In genomic region chr19:38270587-38271167, GRCh38 we compare ENCODE assay signal across 1 cellular context.
TF ChIP-seq lines count a peak whose summit lies in the region.

No MANE protein-coding gene starts in this region.

TF ChIP-seq in K562, 482 proteins besides CTCF, POLR2A, EP300 and RAD21 (continued from another document and continues in another):
- no peak for TF ChIP-seq MLX (CRISPR knock-in tag; conservative IDR thresholded peaks at IDR 0.05)
- 0 out of 2 replicates have a peak, but pooled peaks have one; percentile 3 for TF ChIP-seq HLTF (IDR thresholded peaks at IDR 0.05)
- TF ChIP-seq BRF2 (IDR thresholded peaks at IDR 0.05; ENCODE audit: borderline replicate concordance, insufficient read depth, insufficient read length): no peak
- TF ChIP-seq NRF1 (conservative IDR thresholded peaks at IDR 0.05 in 1 of 2, IDR thresholded peaks at IDR 0.05 in 1 of 2): no peak
- TF ChIP-seq MGA (IDR thresholded peaks at IDR 0.05): peak; percentile 55
- peak; percentile 47 for TF ChIP-seq ZFX (CRISPR knock-in tag; IDR thresholded peaks at IDR 0.05)
- peak; percentile 48; the same call in 1 of the 2 replicates for TF ChIP-seq MBD2 (IDR thresholded peaks at IDR 0.05; ENCODE audit: borderline replicate concordance, low read depth)
- TF ChIP-seq TAL1 (IDR thresholded peaks at IDR 0.05): peak; percentile 73
- no peak for TF ChIP-seq ZNF175 (CRISPR knock-in tag; IDR thresholded peaks at IDR 0.05; ENCODE audit: low read depth)
- TF ChIP-seq JUN (IDR thresholded peaks at IDR 0.05; ENCODE audit: borderline replicate concordance, low read depth, low read length): 0 out of 2 replicates have a peak, but pooled peaks have one; percentile 46
- no peak for TF ChIP-seq JUN (CRISPR knock-in tag; IDR thresholded peaks at IDR 0.05; ENCODE audit: borderline replicate concordance)
- TF ChIP-seq E2F5 (CRISPR knock-in tag; IDR thresholded peaks at IDR 0.05): no peak
- TF ChIP-seq JUND (IDR thresholded peaks at IDR 0.05; ENCODE audit: borderline replicate concordance, low read depth, low read length): peak; percentile 56
- TF ChIP-seq JUND (tag; IDR thresholded peaks at IDR 0.05; ENCODE audit: borderline replicate concordance, low read depth, low read length): peak; percentile 13; the same call in 1 of the 3 replicates
- 0 out of 4 replicates have a peak, but pooled peaks of 1 of the 2 experiments have one; percentile 53 for TF ChIP-seq TEAD1 (CRISPR knock-in tag; IDR thresholded peaks at IDR 0.05)
- TF ChIP-seq EHMT2 (IDR thresholded peaks at IDR 0.05): 0 out of 2 replicates have a peak, but pooled peaks have one; percentile 52
- no peak for TF ChIP-seq TCF7L2 (IDR thresholded peaks at IDR 0.05; ENCODE audit: low read depth, low read length)
- 0 out of 2 replicates have a peak, but pooled peaks have one; percentile 54 for TF ChIP-seq CREB1 (IDR thresholded peaks at IDR 0.05)
- no peak for TF ChIP-seq CREB1 (CRISPR knock-in tag; IDR thresholded peaks at IDR 0.05)
- TF ChIP-seq ZNF79 (CRISPR knock-in tag; IDR thresholded peaks at IDR 0.05; ENCODE audit: low read depth): no peak
- TF ChIP-seq NFIC (IDR thresholded peaks at IDR 0.05): peak; percentile 66
- TF ChIP-seq ZNF780A (CRISPR knock-in tag; IDR thresholded peaks at IDR 0.05): no peak
- no peak for TF ChIP-seq HNRNPLL (IDR thresholded peaks at IDR 0.05; ENCODE audit: low read depth, low read length, poor library complexity, severe bottlenecking)
- peak; percentile 93 for TF ChIP-seq CBFA2T3 (IDR thresholded peaks at IDR 0.05)
- TF ChIP-seq THAP12 (CRISPR knock-in tag; IDR thresholded peaks at IDR 0.05): 0 out of 2 replicates have a peak, but pooled peaks have one; percentile 33
- no peak for TF ChIP-seq STAG1 (CRISPR knock-in tag; IDR thresholded peaks at IDR 0.05; ENCODE audit: borderline replicate concordance)
- peak in 1 of 2 experiments; percentile 28; a peak in 2 of 4 replicates for TF ChIP-seq HDAC1 (IDR thresholded peaks at IDR 0.05)
- TF ChIP-seq FOSL1 (tag; conservative IDR thresholded peaks at IDR 0.05): peak; percentile 52; the same call in 1 of the 2 replicates
- TF ChIP-seq NFRKB (IDR thresholded peaks at IDR 0.05; ENCODE audit: low read depth): peak; percentile 70; the same call in 1 of the 2 replicates
- peak; percentile 54; the same call in 1 of the 2 replicates for TF ChIP-seq RNF2 (IDR thresholded peaks at IDR 0.05)
- peak; percentile 42; the same call in 1 of the 2 replicates for TF ChIP-seq ZNF609 (CRISPR knock-in tag; IDR thresholded peaks at IDR 0.05; ENCODE audit: borderline replicate concordance)
- TF ChIP-seq ZNF583 (CRISPR knock-in tag; IDR thresholded peaks at IDR 0.05): peak; percentile 80; the same call in 1 of the 2 replicates
- peak; percentile 75 for TF ChIP-seq STAT5A (IDR thresholded peaks at IDR 0.05; ENCODE audit: borderline replicate concordance, low read length)
- peak; percentile 88 for TF ChIP-seq TEAD4 (IDR thresholded peaks at IDR 0.05; ENCODE audit: low read length)
- no peak for TF ChIP-seq TEAD4 (CRISPR knock-in tag; IDR thresholded peaks at IDR 0.05; ENCODE audit: borderline replicate concordance)
- TF ChIP-seq ZNF23 (CRISPR knock-in tag; IDR thresholded peaks at IDR 0.05): no peak
- 0 out of 2 replicates have a peak, but pooled peaks have one; percentile 44 for TF ChIP-seq ZNF41 (CRISPR knock-in tag; conservative IDR thresholded peaks at IDR 0.05)
- peak; percentile 44 for TF ChIP-seq TAF1 (IDR thresholded peaks at IDR 0.05; ENCODE audit: control insufficient read depth, extremely low read depth, insufficient read depth, low read length, severe bottlenecking)
- TF ChIP-seq FUS (optimal IDR thresholded peaks at IDR 0.05; ENCODE audit: low read depth, low read length): no peak
- 0 out of 2 replicates have a peak, but pooled peaks have one; percentile 8 for TF ChIP-seq CC2D1A (IDR thresholded peaks at IDR 0.05)
- peak; percentile 47 to 74 for TF ChIP-seq KDM1A (IDR thresholded peaks at IDR 0.05)
- peak; percentile 57; the same call in 1 of the 2 replicates for TF ChIP-seq SMARCE1 (IDR thresholded peaks at IDR 0.05)
- TF ChIP-seq CAMTA2 (CRISPR knock-in tag; conservative IDR thresholded peaks at IDR 0.05): no peak
- TF ChIP-seq ZNF212 (CRISPR knock-in tag; IDR thresholded peaks at IDR 0.05): no peak
